ENCODE assay signal across 26 cellular contexts in genomic region chr12:96187675-96188355, GRCh38. TPM values are rescaled to one million over a fixed set of nuclear protein-coding genes. Genes with fewer than 3 reads are reported as not detected.
DNase-seq lines count a peak whose midpoint lies in the region; ATAC-seq, FAIRE-seq and TF ChIP-seq lines count a peak whose summit lies in the region.
"Had no signal": no experiment of that assay in that cellular context is flagged by ENCODE, and none has a peak within 500 bp of the region (broad histone marks: within the 10 kb centered on the region; RNA-seq: fewer than 3 reads in every experiment).

No MANE protein-coding gene starts in this region.

- no peaks in the 10 kb centered on the region for H3K9me3 Mint-ChIP-seq in CD8-positive, alpha-beta memory T cell

- no peak overlapping the region for H3K4me3 Mint-ChIP-seq in CD8-positive, alpha-beta memory T cell
- H3K4me3 Mint-ChIP-seq: WTC11 had no signal

- FAIRE-seq in endometrium (lab: Jason Lieb, UNC) = peak; percentile 98
- FAIRE-seq: G401.6, H1 had no signal

- peaks cover 9% of the 10 kb centered on the region for H3K4me1 ChIP-seq in CD8-positive, alpha-beta memory T cell (ENCODE audit: insufficient read depth, low read length)
- no peaks in the 10 kb centered on the region for H3K4me1 ChIP-seq in smooth muscle cell (ENCODE audit: low read depth)

- no peak for TF ChIP-seq CTCF in smooth muscle cell (IDR thresholded peaks at IDR 0.05; ENCODE audit: borderline replicate concordance, insufficient read depth, poor library complexity, severe bottlenecking)

- CTCF ChIA-PET in CD8-positive, alpha-beta memory T cell (lab: Charles Lee) = interaction anchor here (0.9 to 2.2 kb wide), 3 partner anchors 21 to 329 kb away, joined by 3 to 12 read pairs (median 3); no protein-coding TSS in a partner anchor

- ATAC-seq in HG02885 (IDR thresholded peaks at IDR 0.05; ENCODE audit: poor library complexity, unreplicated experiment) (no peak), left lobe of liver (no peak)
- ATAC-seq: heart left ventricle, left cardiac atrium, Right ventricle myocardium inferior, WTC11 had no signal

- no peaks in the 10 kb centered on the region for H3K79me2 ChIP-seq in smooth muscle cell (ENCODE audit: low read depth)

- H3K27me3 ChIP-seq in CD8-positive, alpha-beta memory T cell (ENCODE audit: insufficient read depth, low read length, poor library complexity, severe bottlenecking) = no peaks in the 10 kb centered on the region
- no peaks in the 10 kb centered on the region for H3K27me3 ChIP-seq in smooth muscle cell (ENCODE audit: low read depth)
- H3K27me3 ChIP-seq: heart left ventricle had no signal

- H3K27me3 Mint-ChIP-seq in CD8-positive, alpha-beta memory T cell = peaks cover 0 to 1% of the 10 kb centered on the region in 2 donors

- peaks cover 12% of the 10 kb centered on the region for H3F3A ChIP-seq in smooth muscle cell (ENCODE audit: low read depth)

- H3K4me3 ChIP-seq in CD8-positive, alpha-beta memory T cell (ENCODE audit: low read length) = no peak overlapping the region
- H3K4me3 ChIP-seq in smooth muscle cell = no peak overlapping the region
- H3K4me3 ChIP-seq: heart left ventricle had no signal

- no peak overlapping the region for H2AFZ ChIP-seq in smooth muscle cell (ENCODE audit: low read depth)

- no peak overlapping the region for H3K27ac ChIP-seq in CD8-positive, alpha-beta memory T cell (ENCODE audit: low read depth, low read length)
- peak overlapping the region; percentile 1 for H3K27ac ChIP-seq in smooth muscle cell (ENCODE audit: low read depth)
- H3K27ac ChIP-seq: C4-2B had no signal

- POLR2A ChIA-PET in CD8-positive, alpha-beta memory T cell (lab: Charles Lee) = interaction anchor here (0.6 kb wide), 1 partner anchor 55 kb away, joined by 3 read pairs; no protein-coding TSS in a partner anchor

- no peak for DNase-seq in CD8-positive, alpha-beta memory T cell
- DNase-seq in NCI-H2171 treated with DMSO at 0.1 percent for 48 hours (lab: John Stamatoyannopoulos, UW) (peak; percentile 75), smooth muscle cell (lab: John Stamatoyannopoulos, UW; ENCODE audit: unreplicated experiment) (no peak), NCI-H1436 treated with DMSO at 0.1 percent for 48 hours (lab: John Stamatoyannopoulos, UW) (no peak), left lobe of liver (ENCODE audit: low spot score) (no peak), SW 1271 (lab: John Stamatoyannopoulos, UW) (no peak)
- DNase-seq: activated CD4-positive, alpha-beta T cell treated with anti-CD3 and anti-CD28 coated beads, Interleukin-2, amount 50 U/mL, for 1 hour; activated naive CD4-positive, alpha-beta T cell treated with anti-CD3 and anti-CD28 coated beads, Interleukin-2, amount 50 U/mL, for 16 hours; anterior cingulate cortex; heart left ventricle; Kasumi-1; left cardiac atrium; mesendoderm; NCI-H1048; NCI-H1930; NCI-H345; nucleus accumbens; substantia nigra; T1000 had no signal

- peak overlapping the region; percentile 1 for H3K4me2 ChIP-seq in smooth muscle cell

- peak overlapping the region in 6 of 8 donors; percentile 4 to 59 (median 36) for H3K27ac Mint-ChIP-seq in CD8-positive, alpha-beta memory T cell
- H3K27ac Mint-ChIP-seq: WTC11 had no signal

- H3K36me3 ChIP-seq in CD8-positive, alpha-beta memory T cell (ENCODE audit: insufficient read depth, low read length) = no peaks in the 10 kb centered on the region
- H3K36me3 ChIP-seq in smooth muscle cell (ENCODE audit: low read depth) = no peaks in the 10 kb centered on the region
- H3K36me3 ChIP-seq: heart left ventricle had no signal

- H4K20me1 ChIP-seq in smooth muscle cell (ENCODE audit: low read depth) = no peaks in the 10 kb centered on the region

- H3K9ac ChIP-seq in smooth muscle cell (ENCODE audit: low read depth) = no peak overlapping the region

- 23% methylated on average over 5 of the region's 5 CpGs for WGBS in smooth muscle cell (ENCODE audit: low lambda C conversion rate)

- no peaks in the 10 kb centered on the region for H3K36me3 Mint-ChIP-seq in CD8-positive, alpha-beta memory T cell
- H3K36me3 Mint-ChIP-seq: WTC11 had no signal

- H3K4me1 Mint-ChIP-seq in CD8-positive, alpha-beta memory T cell = peaks cover 13 to 30% (median 30%) of the 10 kb centered on the region in 3 donors

- no peaks in the 10 kb centered on the region for H3K9me3 ChIP-seq in CD8-positive, alpha-beta memory T cell (ENCODE audit: low read length)
- no peaks in the 10 kb centered on the region for H3K9me3 ChIP-seq in smooth muscle cell (replicated peaks; ENCODE audit: low read depth)
- H3K9me3 ChIP-seq: heart left ventricle had no signal

RNA-seq across cellular contexts. Expression of gene ELK3, which starts 6.4 kb away (rescaled TPM):
- 10 to 100 TPM; 24.0 to 28.4 TPM for total RNA-seq in CD8-positive, alpha-beta memory T cell
- polyA plus RNA-seq in CD8-positive, alpha-beta memory T cell = 44.3 TPM
- total RNA-seq in smooth muscle cell (44.3 and 45.6 TPM in 2 replicates), left lobe of liver (6.6 TPM)
- polyA plus RNA-seq in smooth muscle cell = 36.8 and 43.1 TPM in 2 replicates
